Comparison of ENCODE assay signal across 9 cellular contexts in genomic region chr12:6963016-6963731, GRCh38. TPM values are rescaled to one million over a fixed set of nuclear protein-coding genes. Genes with fewer than 3 reads are reported as not detected.
A peak's percentile ranks its signal among the peaks of the same experiment; 100 is the strongest.
DNase-seq lines count a peak whose midpoint lies in the region; ATAC-seq and TF ChIP-seq lines count a peak whose summit lies in the region.
"Had no signal": no experiment of that assay in that cellular context is flagged by ENCODE, and none has a peak within 500 bp of the region (broad histone marks: within the 10 kb centered on the region; RNA-seq: fewer than 3 reads in every experiment).

No MANE protein-coding gene starts in this region.

- peak; percentile 92 for DNase-seq in COLO668 (lab: John Stamatoyannopoulos, UW; ENCODE audit: unreplicated experiment)
- DNase-seq in NCI-H1436 (lab: John Stamatoyannopoulos, UW), result peak; percentile 92
- DNase-seq in breast epithelium (ENCODE audit: low spot score in 2 of 2), result peak; percentile 92 to 96
- DNase-seq in EL, result no peak
- DNase-seq in superior temporal gyrus (ENCODE audit: extremely low spot score), result no peak

- H3K4me1 ChIP-seq in breast epithelium (peaks cover 8 to 28% of the 10 kb centered on the region in 2 donors), muscle layer of duodenum (ENCODE audit: control insufficient read depth in 1 of 2, insufficient read depth in 2 of 2, low read length in 2 of 2) (peaks cover 14 to 37% of the 10 kb centered on the region in 2 donors)

- H3K9me3 ChIP-seq in breast epithelium (no peaks in the 10 kb centered on the region), muscle layer of duodenum (ENCODE audit: control insufficient read depth in 1 of 2, low read length in 2 of 2) (no peaks in the 10 kb centered on the region)

- TF ChIP-seq CTCF in breast epithelium (IDR thresholded peaks at IDR 0.05), result peak; percentile 48 to 79 (median 66)

- intact Hi-C loops in breast epithelium (cut with DNase I; ENCODE audit: low total_unique reads), result loop anchor here (10.0 kb wide), 1 partner anchor 98 kb away; the partner anchor contains the start of gene TPI1

- ATAC-seq in HG02840 (IDR thresholded peaks at IDR 0.05; ENCODE audit: low FRiP score, unreplicated experiment) (no peak), HG03342 (IDR thresholded peaks at IDR 0.05; ENCODE audit: unreplicated experiment) (no peak)
- ATAC-seq: GM12878 had no signal

- peak overlapping the region in 2 of 3 donors; percentile 76 to 78 for H3K4me3 ChIP-seq in breast epithelium
- H3K4me3 ChIP-seq in muscle layer of duodenum (ENCODE audit: low read depth in 1 of 2, low read length in 2 of 2), result peak overlapping the region in 1 of 2 donors; percentile 21
- H3K4me3 ChIP-seq: GM12878 had no signal

- H3K36me3 ChIP-seq in breast epithelium (peaks cover 7% of the 10 kb centered on the region), muscle layer of duodenum (ENCODE audit: control insufficient read depth in 1 of 2, insufficient read depth in 2 of 2, low read length in 2 of 2) (peaks cover 30 to 31% of the 10 kb centered on the region in 2 donors)

- peak; percentile 90 for TF ChIP-seq POLR2A in breast epithelium (IDR thresholded peaks at IDR 0.05)

- peak overlapping the region; percentile 98 to 99 for H3K27ac ChIP-seq in breast epithelium
- H3K27ac ChIP-seq in muscle layer of duodenum (ENCODE audit: low read length), result peak overlapping the region; percentile 84

- H3K27me3 ChIP-seq in breast epithelium (no peaks in the 10 kb centered on the region), muscle layer of duodenum (ENCODE audit: low read depth, low read length) (no peaks in the 10 kb centered on the region)

RNA-seq across cellular contexts. Expression of gene PHB2, which starts 7.3 kb away (rescaled TPM):
- 100 to 1,000 TPM; 194 to 237 (median 221) TPM for total RNA-seq in breast epithelium

RNA-seq across cellular contexts. Expression of gene EMG1, which starts 7.5 kb away (rescaled TPM):
- 10 to 100 TPM; 29.6 to 52.0 (median 49.5) TPM for total RNA-seq in breast epithelium

RNA-seq across cellular contexts. Expression of gene PTPN6, which starts 12.0 kb away (rescaled TPM):
- total RNA-seq in breast epithelium, result 10 to 100 TPM; 14.7 to 28.0 (median 20.3) TPM

RNA-seq across cellular contexts. Expression of gene C12orf57, which starts 19.4 kb away (rescaled TPM):
- 100 to 1,000 TPM; 515 to 824 (median 547) TPM for total RNA-seq in breast epithelium

RNA-seq across cellular contexts. Expression of gene RNU7-1, which starts 19.6 kb away (rescaled TPM):
- not detected for total RNA-seq in breast epithelium
- total RNA-seq: GM12878 had no signal

Comparison
In these comparisons a context has a peak if more than half of its experiments do, and no peak if none do; other contexts are left out.
1. DNase-seq: peak in COLO668 (single experiment), NCI-H1436 (single experiment) and breast epithelium (2 of 2); none in EL (single experiment) and superior temporal gyrus (single experiment).